ENCODE assay signal across 2 cellular contexts in the genomic region with DNA sequence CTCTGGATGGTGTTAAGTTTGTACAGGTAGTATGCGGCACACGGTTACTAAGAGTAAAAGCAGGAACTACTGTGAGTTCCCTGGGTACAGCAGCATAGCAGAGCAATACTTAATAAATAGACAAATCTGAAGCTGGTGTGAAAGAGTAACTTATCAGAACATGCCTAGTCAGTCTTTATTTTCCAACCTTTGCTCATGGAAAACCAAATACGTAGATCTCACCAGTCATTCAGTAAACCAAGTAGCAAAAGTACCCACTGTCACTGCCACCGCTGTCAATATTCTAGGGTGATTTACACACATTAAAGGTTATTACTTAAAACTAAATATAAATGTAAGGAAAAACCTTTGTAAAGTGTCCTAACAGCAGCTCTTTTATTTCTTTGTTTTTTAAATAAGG.
TF ChIP-seq lines count a peak whose summit lies in the region.

No MANE protein-coding gene starts in this region.

TF ChIP-seq in liver, 16 proteins besides CTCF, POLR2A, EP300 and RAD21 (continued from another document):
- TF ChIP-seq, protein P1, sequence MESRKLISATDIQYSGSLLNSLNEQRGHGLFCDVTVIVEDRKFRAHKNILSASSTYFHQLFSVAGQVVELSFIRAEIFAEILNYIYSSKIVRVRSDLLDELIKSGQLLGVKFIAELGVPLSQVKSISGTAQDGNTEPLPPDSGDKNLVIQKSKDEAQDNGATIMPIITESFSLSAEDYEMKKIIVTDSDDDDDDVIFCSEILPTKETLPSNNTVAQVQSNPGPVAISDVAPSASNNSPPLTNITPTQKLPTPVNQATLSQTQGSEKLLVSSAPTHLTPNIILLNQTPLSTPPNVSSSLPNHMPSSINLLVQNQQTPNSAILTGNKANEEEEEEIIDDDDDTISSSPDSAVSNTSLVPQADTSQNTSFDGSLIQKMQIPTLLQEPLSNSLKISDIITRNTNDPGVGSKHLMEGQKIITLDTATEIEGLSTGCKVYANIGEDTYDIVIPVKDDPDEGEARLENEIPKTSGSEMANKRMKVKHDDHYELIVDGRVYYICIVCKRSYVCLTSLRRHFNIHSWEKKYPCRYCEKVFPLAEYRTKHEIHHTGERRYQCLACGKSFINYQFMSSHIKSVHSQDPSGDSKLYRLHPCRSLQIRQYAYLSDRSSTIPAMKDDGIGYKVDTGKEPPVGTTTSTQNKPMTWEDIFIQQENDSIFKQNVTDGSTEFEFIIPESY (IDR thresholded peaks at IDR 0.05), result no peak
- TF ChIP-seq GABPA (IDR thresholded peaks at IDR 0.05 in 1 of 2, conservative IDR thresholded peaks at IDR 0.05 in 1 of 2) (no peak), TAF1 (conservative IDR thresholded peaks at IDR 0.05) (no peak), JUND (IDR thresholded peaks at IDR 0.05) (no peak), NR2F2 (IDR thresholded peaks at IDR 0.05) (no peak), YY1 (IDR thresholded peaks at IDR 0.05) (no peak), SP1 (IDR thresholded peaks at IDR 0.05) (peak; percentile 43), EGR1 (IDR thresholded peaks at IDR 0.05; ENCODE audit: low read depth in 2 of 2) (no peak), HNF4A (conservative IDR thresholded peaks at IDR 0.05) (peak in 1 of 2 donors; percentile 8), FOXA2 (IDR thresholded peaks at IDR 0.05) (no peak), HNF4G (IDR thresholded peaks at IDR 0.05) (no peak)
- TF ChIP-seq, protein P2, sequence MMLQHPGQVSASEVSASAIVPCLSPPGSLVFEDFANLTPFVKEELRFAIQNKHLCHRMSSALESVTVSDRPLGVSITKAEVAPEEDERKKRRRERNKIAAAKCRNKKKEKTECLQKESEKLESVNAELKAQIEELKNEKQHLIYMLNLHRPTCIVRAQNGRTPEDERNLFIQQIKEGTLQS (IDR thresholded peaks at IDR 0.05), result no peak
- TF ChIP-seq, protein P3, sequence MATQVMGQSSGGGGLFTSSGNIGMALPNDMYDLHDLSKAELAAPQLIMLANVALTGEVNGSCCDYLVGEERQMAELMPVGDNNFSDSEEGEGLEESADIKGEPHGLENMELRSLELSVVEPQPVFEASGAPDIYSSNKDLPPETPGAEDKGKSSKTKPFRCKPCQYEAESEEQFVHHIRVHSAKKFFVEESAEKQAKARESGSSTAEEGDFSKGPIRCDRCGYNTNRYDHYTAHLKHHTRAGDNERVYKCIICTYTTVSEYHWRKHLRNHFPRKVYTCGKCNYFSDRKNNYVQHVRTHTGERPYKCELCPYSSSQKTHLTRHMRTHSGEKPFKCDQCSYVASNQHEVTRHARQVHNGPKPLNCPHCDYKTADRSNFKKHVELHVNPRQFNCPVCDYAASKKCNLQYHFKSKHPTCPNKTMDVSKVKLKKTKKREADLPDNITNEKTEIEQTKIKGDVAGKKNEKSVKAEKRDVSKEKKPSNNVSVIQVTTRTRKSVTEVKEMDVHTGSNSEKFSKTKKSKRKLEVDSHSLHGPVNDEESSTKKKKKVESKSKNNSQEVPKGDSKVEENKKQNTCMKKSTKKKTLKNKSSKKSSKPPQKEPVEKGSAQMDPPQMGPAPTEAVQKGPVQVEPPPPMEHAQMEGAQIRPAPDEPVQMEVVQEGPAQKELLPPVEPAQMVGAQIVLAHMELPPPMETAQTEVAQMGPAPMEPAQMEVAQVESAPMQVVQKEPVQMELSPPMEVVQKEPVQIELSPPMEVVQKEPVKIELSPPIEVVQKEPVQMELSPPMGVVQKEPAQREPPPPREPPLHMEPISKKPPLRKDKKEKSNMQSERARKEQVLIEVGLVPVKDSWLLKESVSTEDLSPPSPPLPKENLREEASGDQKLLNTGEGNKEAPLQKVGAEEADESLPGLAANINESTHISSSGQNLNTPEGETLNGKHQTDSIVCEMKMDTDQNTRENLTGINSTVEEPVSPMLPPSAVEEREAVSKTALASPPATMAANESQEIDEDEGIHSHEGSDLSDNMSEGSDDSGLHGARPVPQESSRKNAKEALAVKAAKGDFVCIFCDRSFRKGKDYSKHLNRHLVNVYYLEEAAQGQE (IDR thresholded peaks at IDR 0.05), result no peak

TF ChIP-seq in HepG2, 621 proteins besides CTCF, POLR2A, EP300 and RAD21 (continued from another document):
- TF ChIP-seq, protein P4, sequence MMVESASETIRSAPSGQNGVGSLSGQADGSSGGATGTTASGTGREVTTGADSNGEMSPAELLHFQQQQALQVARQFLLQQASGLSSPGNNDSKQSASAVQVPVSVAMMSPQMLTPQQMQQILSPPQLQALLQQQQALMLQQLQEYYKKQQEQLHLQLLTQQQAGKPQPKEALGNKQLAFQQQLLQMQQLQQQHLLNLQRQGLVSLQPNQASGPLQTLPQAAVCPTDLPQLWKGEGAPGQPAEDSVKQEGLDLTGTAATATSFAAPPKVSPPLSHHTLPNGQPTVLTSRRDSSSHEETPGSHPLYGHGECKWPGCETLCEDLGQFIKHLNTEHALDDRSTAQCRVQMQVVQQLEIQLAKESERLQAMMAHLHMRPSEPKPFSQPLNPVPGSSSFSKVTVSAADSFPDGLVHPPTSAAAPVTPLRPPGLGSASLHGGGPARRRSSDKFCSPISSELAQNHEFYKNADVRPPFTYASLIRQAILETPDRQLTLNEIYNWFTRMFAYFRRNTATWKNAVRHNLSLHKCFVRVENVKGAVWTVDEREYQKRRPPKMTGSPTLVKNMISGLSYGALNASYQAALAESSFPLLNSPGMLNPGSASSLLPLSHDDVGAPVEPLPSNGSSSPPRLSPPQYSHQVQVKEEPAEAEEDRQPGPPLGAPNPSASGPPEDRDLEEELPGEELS (CRISPR knock-in tag; IDR thresholded peaks at IDR 0.05), result no peak
- TF ChIP-seq SP1 (IDR thresholded peaks at IDR 0.05), result no peak
- TF ChIP-seq SP1 (CRISPR knock-in tag; IDR thresholded peaks at IDR 0.05), result no peak
- TF ChIP-seq KLF13 (CRISPR knock-in tag; IDR thresholded peaks at IDR 0.05), result no peak
- no peak for TF ChIP-seq NCOA1 (CRISPR knock-in tag; IDR thresholded peaks at IDR 0.05)
- TF ChIP-seq HOXA7 (CRISPR knock-in tag; IDR thresholded peaks at IDR 0.05), result no peak
- TF ChIP-seq RFX1 (IDR thresholded peaks at IDR 0.05), result no peak
- TF ChIP-seq, protein P5, sequence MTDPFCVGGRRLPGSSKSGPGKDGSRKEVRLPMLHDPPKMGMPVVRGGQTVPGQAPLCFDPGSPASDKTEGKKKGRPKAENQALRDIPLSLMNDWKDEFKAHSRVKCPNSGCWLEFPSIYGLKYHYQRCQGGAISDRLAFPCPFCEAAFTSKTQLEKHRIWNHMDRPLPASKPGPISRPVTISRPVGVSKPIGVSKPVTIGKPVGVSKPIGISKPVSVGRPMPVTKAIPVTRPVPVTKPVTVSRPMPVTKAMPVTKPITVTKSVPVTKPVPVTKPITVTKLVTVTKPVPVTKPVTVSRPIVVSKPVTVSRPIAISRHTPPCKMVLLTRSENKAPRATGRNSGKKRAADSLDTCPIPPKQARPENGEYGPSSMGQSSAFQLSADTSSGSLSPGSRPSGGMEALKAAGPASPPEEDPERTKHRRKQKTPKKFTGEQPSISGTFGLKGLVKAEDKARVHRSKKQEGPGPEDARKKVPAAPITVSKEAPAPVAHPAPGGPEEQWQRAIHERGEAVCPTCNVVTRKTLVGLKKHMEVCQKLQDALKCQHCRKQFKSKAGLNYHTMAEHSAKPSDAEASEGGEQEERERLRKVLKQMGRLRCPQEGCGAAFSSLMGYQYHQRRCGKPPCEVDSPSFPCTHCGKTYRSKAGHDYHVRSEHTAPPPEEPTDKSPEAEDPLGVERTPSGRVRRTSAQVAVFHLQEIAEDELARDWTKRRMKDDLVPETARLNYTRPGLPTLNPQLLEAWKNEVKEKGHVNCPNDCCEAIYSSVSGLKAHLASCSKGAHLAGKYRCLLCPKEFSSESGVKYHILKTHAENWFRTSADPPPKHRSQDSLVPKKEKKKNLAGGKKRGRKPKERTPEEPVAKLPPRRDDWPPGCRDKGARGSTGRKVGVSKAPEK (CRISPR knock-in tag; IDR thresholded peaks at IDR 0.05; ENCODE audit: borderline replicate concordance), result no peak
- TF ChIP-seq, protein P6, sequence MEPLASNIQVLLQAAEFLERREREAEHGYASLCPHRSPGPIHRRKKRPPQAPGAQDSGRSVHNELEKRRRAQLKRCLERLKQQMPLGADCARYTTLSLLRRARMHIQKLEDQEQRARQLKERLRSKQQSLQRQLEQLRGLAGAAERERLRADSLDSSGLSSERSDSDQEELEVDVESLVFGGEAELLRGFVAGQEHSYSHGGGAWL (CRISPR knock-in tag; IDR thresholded peaks at IDR 0.05), result no peak
- TF ChIP-seq NFRKB (IDR thresholded peaks at IDR 0.05), result no peak
- TF ChIP-seq DMAP1 (CRISPR knock-in tag; IDR thresholded peaks at IDR 0.05), result no peak
- TF ChIP-seq, protein P7, sequence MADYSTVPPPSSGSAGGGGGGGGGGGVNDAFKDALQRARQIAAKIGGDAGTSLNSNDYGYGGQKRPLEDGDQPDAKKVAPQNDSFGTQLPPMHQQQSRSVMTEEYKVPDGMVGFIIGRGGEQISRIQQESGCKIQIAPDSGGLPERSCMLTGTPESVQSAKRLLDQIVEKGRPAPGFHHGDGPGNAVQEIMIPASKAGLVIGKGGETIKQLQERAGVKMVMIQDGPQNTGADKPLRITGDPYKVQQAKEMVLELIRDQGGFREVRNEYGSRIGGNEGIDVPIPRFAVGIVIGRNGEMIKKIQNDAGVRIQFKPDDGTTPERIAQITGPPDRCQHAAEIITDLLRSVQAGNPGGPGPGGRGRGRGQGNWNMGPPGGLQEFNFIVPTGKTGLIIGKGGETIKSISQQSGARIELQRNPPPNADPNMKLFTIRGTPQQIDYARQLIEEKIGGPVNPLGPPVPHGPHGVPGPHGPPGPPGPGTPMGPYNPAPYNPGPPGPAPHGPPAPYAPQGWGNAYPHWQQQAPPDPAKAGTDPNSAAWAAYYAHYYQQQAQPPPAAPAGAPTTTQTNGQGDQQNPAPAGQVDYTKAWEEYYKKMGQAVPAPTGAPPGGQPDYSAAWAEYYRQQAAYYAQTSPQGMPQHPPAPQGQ (CRISPR knock-in tag; IDR thresholded peaks at IDR 0.05; ENCODE audit: borderline replicate concordance), result no peak
- TF ChIP-seq TBX3 (IDR thresholded peaks at IDR 0.05; ENCODE audit: borderline replicate concordance), result no peak
- TF ChIP-seq HES4 (CRISPR knock-in tag; IDR thresholded peaks at IDR 0.05; ENCODE audit: borderline replicate concordance), result no peak
- TF ChIP-seq SP4 (CRISPR knock-in tag; IDR thresholded peaks at IDR 0.05), result no peak
- no peak for TF ChIP-seq ZNF556 (CRISPR knock-in tag; IDR thresholded peaks at IDR 0.05; ENCODE audit: borderline replicate concordance)
TF ChIP-seq in HepG2: peak in this region for 0.
